In genomic region chr1:58899581-58900271, GRCh38 we compare ENCODE assay signal across 15 cellular contexts.
DNase-seq lines count a peak whose midpoint lies in the region; ATAC-seq and TF ChIP-seq lines count a peak whose summit lies in the region.
"Had no signal": no experiment of that assay in that cellular context is flagged by ENCODE, and none has a peak within 500 bp of the region (broad histone marks: within the 10 kb centered on the region; RNA-seq: fewer than 3 reads in every experiment).

No MANE protein-coding gene starts in this region.

- no peaks in the 10 kb centered on the region for H3K9me3 ChIP-seq in cardiac muscle cell (ENCODE audit: low read depth)
- no peaks in the 10 kb centered on the region for H3K9me3 ChIP-seq in esophagus (ENCODE audit: control insufficient read depth in 2 of 2, insufficient read depth in 1 of 2, low read depth in 1 of 2, low read length in 1 of 2)
- H3K9me3 ChIP-seq in transverse colon = no peaks in the 10 kb centered on the region

- no peak for ATAC-seq in activated naive CD4-positive, alpha-beta T cell treated with anti-CD3 and anti-CD28 coated beads, Interleukin-2, amount 50 U/mL, for 72 hours
- no peak for ATAC-seq in left lobe of liver
- no peak for ATAC-seq in foreskin keratinocyte
- ATAC-seq: activated CD4-positive, CD25-positive, alpha-beta regulatory T cell treated with anti-CD3 and anti-CD28 coated beads, Interleukin-2, amount 50 U/mL, for 24 hours had no signal

- peaks cover 72% of the 10 kb centered on the region for H3K4me1 Mint-ChIP-seq in nephron

- H3K4me3 Mint-ChIP-seq in nephron = no peak overlapping the region
- H3K4me3 Mint-ChIP-seq: memory B cell had no signal

- H3K27ac Mint-ChIP-seq in nephron = peak overlapping the region; percentile 26 to 87 (median 83)
- H3K27ac Mint-ChIP-seq in activated naive CD4-positive, alpha-beta T cell treated with anti-CD3 and anti-CD28 coated beads, Interleukin-2, amount 50 U/mL, for 72 hours = no peak overlapping the region
- H3K27ac Mint-ChIP-seq: memory B cell had no signal

- TF ChIP-seq EP300 in transverse colon (IDR thresholded peaks at IDR 0.05; ENCODE audit: low read depth) = no peak

- H3K36me3 Mint-ChIP-seq in nephron (ENCODE audit: low read depth) = no peaks in the 10 kb centered on the region
- H3K36me3 Mint-ChIP-seq in activated naive CD4-positive, alpha-beta T cell treated with anti-CD3 and anti-CD28 coated beads, Interleukin-2, amount 50 U/mL, for 72 hours = no peaks in the 10 kb centered on the region
- H3K36me3 Mint-ChIP-seq: memory B cell had no signal

- H3K4me1 ChIP-seq in cardiac muscle cell (ENCODE audit: low read depth) (peaks cover 40% of the 10 kb centered on the region), esophagus (ENCODE audit: control insufficient read depth in 2 of 2, insufficient read depth in 2 of 2, low read length in 1 of 2) (peaks cover 0 to 7% of the 10 kb centered on the region in 2 donors), transverse colon (peaks cover 43 to 84% (median 70%) of the 10 kb centered on the region in 4 donors), foreskin keratinocyte (peaks cover 5% of the 10 kb centered on the region)

- no peaks in the 10 kb centered on the region for H3K9me3 Mint-ChIP-seq in nephron
- no peaks in the 10 kb centered on the region for H3K9me3 Mint-ChIP-seq in activated naive CD4-positive, alpha-beta T cell treated with anti-CD3 and anti-CD28 coated beads, Interleukin-2, amount 50 U/mL, for 72 hours
- H3K9me3 Mint-ChIP-seq: memory B cell had no signal

- WGBS in esophagus, 2 donors = 80 to 86% methylated on average over 12 of the region's 12 CpGs
- WGBS in transverse colon (ENCODE audit: low coverage in 1 of 2), 2 donors = 42 to 54% methylated on average over 8 to 12 of the region's 12 CpGs

- H3K27me3 Mint-ChIP-seq in nephron (ENCODE audit: low read depth) = no peaks in the 10 kb centered on the region
- H3K27me3 Mint-ChIP-seq: memory B cell had no signal

- in situ Hi-C loops in transverse colon (cut with MboI; ENCODE audit: low pct_ligation_motif_present in 1 of 4, low pct_unique_long_range_greater_than_20kb in 1 of 4, low sequenced_read_pairs in 3 of 4) = loop anchor here in 2 of 4 donors (10.0 to 25.0 kb wide), 2 partner anchors 115 to 388 kb away; partner anchors contain the start of genes FGGY (in 1 of the 2) and JUN (in 1 of the 2)

- no peaks in the 10 kb centered on the region for H3K27me3 ChIP-seq in cardiac muscle cell
- H3K27me3 ChIP-seq in esophagus (ENCODE audit: control insufficient read depth in 1 of 2, insufficient read depth in 2 of 2, low read length in 2 of 2) = no peaks in the 10 kb centered on the region
- no peaks in the 10 kb centered on the region for H3K27me3 ChIP-seq in transverse colon
- no peaks in the 10 kb centered on the region for H3K27me3 ChIP-seq in foreskin keratinocyte

- no peak for DNase-seq in cardiac muscle cell (ENCODE audit: low read depth in 1 of 2, low spot score in 1 of 2)
- DNase-seq in cardiac septum (ENCODE audit: low spot score) = no peak
- no peak for DNase-seq in transverse colon
- DNase-seq in activated naive CD4-positive, alpha-beta T cell treated with anti-CD3 and anti-CD28 coated beads, Interleukin-2, amount 50 U/mL, for 72 hours (ENCODE audit: low spot score in 2 of 2) = no peak
- DNase-seq in left lobe of liver (ENCODE audit: low spot score) = no peak
- no peak for DNase-seq in foreskin keratinocyte
- DNase-seq: activated T-cell treated with anti-CD3 and anti-CD28 coated beads, Interleukin-2, amount 50 U/mL, for 1 hour; effector memory CD4-positive, alpha-beta T cell; KG1; NCI-H1930; trophoblast cell had no signal

- peak; percentile 62 for TF ChIP-seq POLR2A in transverse colon (IDR thresholded peaks at IDR 0.05)

- H3K36me3 ChIP-seq in cardiac muscle cell (no peaks in the 10 kb centered on the region), esophagus (ENCODE audit: control insufficient read depth in 2 of 2, insufficient read depth in 2 of 2, low read length in 1 of 2) (no peaks in the 10 kb centered on the region), transverse colon (no peaks in the 10 kb centered on the region)

- TF ChIP-seq CTCF in cardiac muscle cell (IDR thresholded peaks at IDR 0.05; ENCODE audit: low read depth, low read length) (no peak), nephron (IDR thresholded peaks at IDR 0.05; ENCODE audit: unreplicated experiment in 3 of 3) (no peak), transverse colon (IDR thresholded peaks at IDR 0.05) (no peak), foreskin keratinocyte (conservative IDR thresholded peaks at IDR 0.05) (no peak)

- peak overlapping the region; percentile 58 for H3K27ac ChIP-seq in cardiac muscle cell
- H3K27ac ChIP-seq in esophagus (ENCODE audit: low read depth in 2 of 2, low read length in 1 of 2) = peak overlapping the region; percentile 47 to 65
- H3K27ac ChIP-seq in transverse colon = peak overlapping the region; percentile 84 to 95 (median 84)
- H3K27ac ChIP-seq in foreskin keratinocyte = no peak overlapping the region

- H3K4me3 ChIP-seq in cardiac muscle cell (no peak overlapping the region), esophagus (ENCODE audit: low read depth in 1 of 2, low read length in 2 of 2) (no peak overlapping the region), transverse colon (no peak overlapping the region)

- intact Hi-C loops in cardiac septum (cut with DNase I) = loop anchor here (2.0 to 5.0 kb wide), 4 partner anchors 82 to 398 kb away; partner anchors contain the start of gene FGGY
- intact Hi-C loops in transverse colon (cut with DNase I; ENCODE audit: low total_unique reads) = loop anchor here (5.0 to 10.0 kb wide), 3 partner anchors 85 to 805 kb away; partner anchors contain the start of gene FGGY

Comparison
In these comparisons a context has a peak if more than half of its experiments do, and no peak if none do; other contexts are left out.
1. H3K27ac Mint-ChIP-seq: peak in nephron (3 of 3); none in activated naive CD4-positive, alpha-beta T cell treated with anti-CD3 and anti-CD28 coated beads, Interleukin-2, amount 50 U/mL, for 72 hours (0 of 2).